In genomic region chr9:134858051-134858841, GRCh38 we compare ENCODE assay signal across 9 cellular contexts. TPM values are rescaled to one million over a fixed set of nuclear protein-coding genes. Genes with fewer than 3 reads are reported as not detected.
A peak's percentile ranks its signal among the peaks of the same experiment; 100 is the strongest.
DNase-seq lines count a peak whose midpoint lies in the region; ATAC-seq and TF ChIP-seq lines count a peak whose summit lies in the region.
"Had no signal": no experiment of that assay in that cellular context is flagged by ENCODE, and none has a peak within 500 bp of the region (broad histone marks: within the 10 kb centered on the region; RNA-seq: fewer than 3 reads in every experiment).

No MANE protein-coding gene starts in this region.

- no peak overlapping the region for H3K9ac ChIP-seq in neural progenitor cell

- H3K27me3 Mint-ChIP-seq in HFFc6 (ENCODE audit: insufficient read depth) (peaks cover 26% of the 10 kb centered on the region), neural progenitor cell (ENCODE audit: insufficient read depth, low read depth) (peaks cover 9% of the 10 kb centered on the region)
- peaks cover 25 to 26% of the 10 kb centered on the region in 2 donors for H3K27me3 Mint-ChIP-seq in CD4-positive, alpha-beta memory T cell

- H3K9me3 ChIP-seq in CD4-positive, alpha-beta memory T cell (ENCODE audit: control insufficient read depth in 1 of 2, low read length in 2 of 2), result no peaks in the 10 kb centered on the region
- no peaks in the 10 kb centered on the region for H3K9me3 ChIP-seq in neural progenitor cell (ENCODE audit: low read depth)

- H3K9me3 Mint-ChIP-seq in HFFc6 (peaks cover 24% of the 10 kb centered on the region), neural progenitor cell (peaks cover 5% of the 10 kb centered on the region)
- peaks cover 0 to 10% (median 6%) of the 10 kb centered on the region in 8 donors for H3K9me3 Mint-ChIP-seq in CD4-positive, alpha-beta memory T cell

- H3K27ac Mint-ChIP-seq in HFFc6 (no peak overlapping the region), neural progenitor cell (no peak overlapping the region)
- no peak overlapping the region for H3K27ac Mint-ChIP-seq in CD4-positive, alpha-beta memory T cell
- H3K27ac Mint-ChIP-seq: T-cell had no signal

- no peak overlapping the region for H3K4me3 Mint-ChIP-seq in HFFc6
- no peak overlapping the region for H3K4me3 Mint-ChIP-seq in CD4-positive, alpha-beta memory T cell
- no peak overlapping the region for H3K4me3 Mint-ChIP-seq in neural progenitor cell
- H3K4me3 Mint-ChIP-seq: T-cell had no signal

- H3K36me3 Mint-ChIP-seq in HFFc6 (ENCODE audit: low read depth) (peaks cover 5% of the 10 kb centered on the region; the same call in 1 of the 2 replicates), neural progenitor cell (no peaks in the 10 kb centered on the region)
- no peaks in the 10 kb centered on the region for H3K36me3 Mint-ChIP-seq in CD4-positive, alpha-beta memory T cell
- H3K36me3 Mint-ChIP-seq: T-cell had no signal

- no peak for DNase-seq in activated CD4-positive, CD25-positive, alpha-beta regulatory T cell treated with anti-CD3 and anti-CD28 coated beads, Interleukin-2, amount 50 U/mL, for 72 hours
- DNase-seq in HFFc6 (peak; percentile 40), RPMI8226 (peak; percentile 76), left lobe of liver (ENCODE audit: low spot score) (peak; percentile 33), erythroblast (lab: John Stamatoyannopoulos, UW) (no peak), neural progenitor cell (ENCODE audit: low spot score) (no peak)
- DNase-seq in CD4-positive, alpha-beta memory T cell, result no peak

- peak; percentile 86 to 90 for ATAC-seq in activated CD4-positive, CD25-positive, alpha-beta regulatory T cell treated with anti-CD3 and anti-CD28 coated beads, Interleukin-2, amount 50 U/mL, for 24 hours
- ATAC-seq in left lobe of liver, result no peak
- ATAC-seq: T-cell had no signal

- H3K27me3 ChIP-seq in CD4-positive, alpha-beta memory T cell (ENCODE audit: insufficient read depth, low read length), result peaks cover 4% of the 10 kb centered on the region
- H3K27me3 ChIP-seq in neural progenitor cell, result no peaks in the 10 kb centered on the region

- TF ChIP-seq CTCF in HFFc6 (IDR thresholded peaks at IDR 0.05), result 0 out of 2 replicates have a peak, but pooled peaks have one; percentile 12
- TF ChIP-seq CTCF in neural progenitor cell (IDR thresholded peaks at IDR 0.05), result no peak

- no peak overlapping the region for H3K4me2 ChIP-seq in neural progenitor cell

- no peak overlapping the region for H3K4me3 ChIP-seq in CD4-positive, alpha-beta memory T cell (ENCODE audit: low read length in 2 of 2)
- no peak overlapping the region for H3K4me3 ChIP-seq in neural progenitor cell

- no peaks in the 10 kb centered on the region for H3K4me1 ChIP-seq in CD4-positive, alpha-beta memory T cell (ENCODE audit: insufficient read depth, low read length)
- no peaks in the 10 kb centered on the region for H3K4me1 ChIP-seq in neural progenitor cell

- no peak overlapping the region for H2AFZ ChIP-seq in neural progenitor cell (replicated peaks)

- H3K4me1 Mint-ChIP-seq in HFFc6 (ENCODE audit: low read depth), result peaks cover 13% of the 10 kb centered on the region
- H3K4me1 Mint-ChIP-seq in CD4-positive, alpha-beta memory T cell, result no peaks in the 10 kb centered on the region
- no peaks in the 10 kb centered on the region for H3K4me1 Mint-ChIP-seq in neural progenitor cell
- H3K4me1 Mint-ChIP-seq: T-cell had no signal

- POLR2A ChIA-PET in CD4-positive, alpha-beta memory T cell (lab: Charles Lee; ENCODE audit: partially characterized antibody), result no interaction called here

- no peak for TF ChIP-seq POLR2A in erythroblast (IDR thresholded peaks at IDR 0.05; ENCODE audit: low read length)

- H3K27ac ChIP-seq in CD4-positive, alpha-beta memory T cell (ENCODE audit: low read depth, low read length), result no peak overlapping the region
- H3K27ac ChIP-seq in neural progenitor cell, result no peak overlapping the region

- CTCF ChIA-PET in CD4-positive, alpha-beta memory T cell (lab: Charles Lee; ENCODE audit: partially characterized antibody), result no interaction called here

- no peaks in the 10 kb centered on the region for H3K36me3 ChIP-seq in CD4-positive, alpha-beta memory T cell (ENCODE audit: insufficient read depth, low read length)
- no peaks in the 10 kb centered on the region for H3K36me3 ChIP-seq in neural progenitor cell

- H3F3A ChIP-seq in neural progenitor cell (ENCODE audit: low read depth), result no peaks in the 10 kb centered on the region

- H3K79me2 ChIP-seq in neural progenitor cell (ENCODE audit: low read depth), result no peaks in the 10 kb centered on the region

- no peaks in the 10 kb centered on the region for H4K20me1 ChIP-seq in neural progenitor cell (ENCODE audit: low read depth)

- intact Hi-C loops in CD4-positive, alpha-beta memory T cell (cut with micrococcal nuclease), result no loop called here

RNA-seq across cellular contexts. Expression of gene FCN2, which starts 22.4 kb away (rescaled TPM):
- total RNA-seq in HFFc6 (2021; fragmentation: NEBNext Ultra II Directional; extraction: Animal tissue kit (Norgen Biotek cat#: 25700)), result not detected
- total RNA-seq in left lobe of liver, result 95.7 TPM
- not detected for total RNA-seq in CD4-positive, alpha-beta memory T cell
- not detected for polyA plus RNA-seq in CD4-positive, alpha-beta memory T cell
- not detected in 2 replicates for total RNA-seq in neural progenitor cell (ENCODE audit: low replicate concordance)
- total RNA-seq: T-cell had no signal

RNA-seq across cellular contexts. Expression of gene FCN1, which starts 59.5 kb away (rescaled TPM):
- total RNA-seq in HFFc6 (2021; fragmentation: NEBNext Ultra II Directional; extraction: Animal tissue kit (Norgen Biotek cat#: 25700)), result not detected
- total RNA-seq in left lobe of liver, result 0.93 TPM
- 1 to 10 TPM; 4.2 to 4.6 TPM for total RNA-seq in CD4-positive, alpha-beta memory T cell
- under 1 TPM; 0.48 to 0.88 TPM for polyA plus RNA-seq in CD4-positive, alpha-beta memory T cell
- total RNA-seq in neural progenitor cell (ENCODE audit: low replicate concordance), result not detected in 2 replicates

Comparison
In these comparisons a context has a peak if more than half of its experiments do, and no peak if none do; other contexts are left out.
1. DNase-seq: peak in HFFc6 (single experiment), RPMI8226 (single experiment) and left lobe of liver (single experiment); none in activated CD4-positive, CD25-positive, alpha-beta regulatory T cell treated with anti-CD3 and anti-CD28 coated beads, Interleukin-2, amount 50 U/mL, for 72 hours (single experiment), erythroblast (0 of 2), CD4-positive, alpha-beta memory T cell (0 of 5) and neural progenitor cell (single experiment).
2. RNA of gene FCN2, which starts 22.4 kb away (total RNA-seq): 95.7 TPM in left lobe of liver (single experiment); not detected in HFFc6, not detected in CD4-positive, alpha-beta memory T cell and not detected in neural progenitor cell; every median in the first group is over 10 times any median in the second.